Comparison of ENCODE assay signal across 29 cellular contexts in genomic region chr11:115179647-115180046, GRCh38.
"Had no signal": no experiment of that assay in that cellular context is flagged by ENCODE, and none has a peak within 500 bp of the region (broad histone marks: within the 10 kb centered on the region; RNA-seq: fewer than 3 reads in every experiment).

No MANE protein-coding gene starts in this region.

- H3K36me3 ChIP-seq: adrenal gland, breast epithelium, cardiac muscle cell, colonic mucosa, gastroesophageal sphincter had no signal

- H3K27me3 ChIP-seq: adrenal gland, body of pancreas, breast epithelium, cardiac muscle cell, colonic mucosa, foreskin keratinocyte, gastroesophageal sphincter had no signal

- H3K27ac Mint-ChIP-seq: activated CD4-positive, alpha-beta memory T cell treated with anti-CD3 and anti-CD28 coated beads for 36 hours; activated CD4-positive, alpha-beta T cell treated with anti-CD3 and anti-CD28 coated beads for 36 hours; activated CD4-positive, alpha-beta T cell treated with anti-CD3 and anti-CD28 coated beads, Interleukin-2, amount 10 ng/mL, durations not matched to agents 24 days and 14 days; activated CD8-positive, alpha-beta memory T cell treated with anti-CD3 and anti-CD28 coated beads, Interleukin-2, amount 10 ng/mL, durations not matched to agents 7 days and 5 days; activated CD8-positive, alpha-beta T cell treated with anti-CD3 and anti-CD28 coated beads, Interleukin-2, amount 10 ng/mL, durations not matched to agents 7 days and 5 days; activated naive CD4-positive, alpha-beta T cell treated with anti-CD3 and anti-CD28 coated beads for 36 hours; activated naive CD4-positive, alpha-beta T cell treated with anti-CD3 and anti-CD28 coated beads, Interleukin-2, amount 50 U/mL, for 24 hours; activated naive CD8-positive, alpha-beta T cell treated with anti-CD3 and anti-CD28 coated beads for 36 hours; activated naive CD8-positive, alpha-beta T cell treated with anti-CD3 and anti-CD28 coated beads, Interleukin-2, amount 50 U/mL, for 24 hours; activated T-helper 1 cell treated with anti-CD3 and anti-CD28 coated beads, Interleukin-12 subunit alpha, Interleukin-12 subunit beta, Interleukin-2, Interleukin-4 antibody, amounts not matched to agents 30 ng/mL and 10 ng/mL and 1 ng/mL, durations not matched to agents 14 hours and 24 hours and 36 hours; activated T-helper 2 cell treated with anti-CD3 and anti-CD28 coated beads, Interferon-gamma antibody, Interleukin-2, Interleukin-4, amounts not matched to agents 10 μg/mL and 5 μg/mL and 100 μg/mL, durations not matched to agents 14 hours and 24 hours and 36 hours had no signal

- H3K4me3 Mint-ChIP-seq: activated CD4-positive, alpha-beta memory T cell treated with anti-CD3 and anti-CD28 coated beads for 36 hours; activated CD4-positive, alpha-beta T cell treated with anti-CD3 and anti-CD28 coated beads for 36 hours; activated CD4-positive, alpha-beta T cell treated with anti-CD3 and anti-CD28 coated beads, Interleukin-2, amount 10 ng/mL, durations not matched to agents 24 days and 14 days; activated CD8-positive, alpha-beta memory T cell treated with anti-CD3 and anti-CD28 coated beads, Interleukin-2, amount 10 ng/mL, durations not matched to agents 7 days and 5 days; activated CD8-positive, alpha-beta T cell treated with anti-CD3 and anti-CD28 coated beads, Interleukin-2, amount 10 ng/mL, durations not matched to agents 7 days and 5 days; activated naive CD4-positive, alpha-beta T cell treated with anti-CD3 and anti-CD28 coated beads for 36 hours; activated naive CD4-positive, alpha-beta T cell treated with anti-CD3 and anti-CD28 coated beads, Interleukin-2, amount 50 U/mL, for 24 hours; activated naive CD8-positive, alpha-beta T cell treated with anti-CD3 and anti-CD28 coated beads for 36 hours; activated naive CD8-positive, alpha-beta T cell treated with anti-CD3 and anti-CD28 coated beads, Interleukin-2, amount 50 U/mL, for 24 hours; activated T-helper 1 cell treated with anti-CD3 and anti-CD28 coated beads, Interleukin-12 subunit alpha, Interleukin-12 subunit beta, Interleukin-2, Interleukin-4 antibody, amounts not matched to agents 30 ng/mL and 10 ng/mL and 1 ng/mL, durations not matched to agents 14 hours and 24 hours and 36 hours had no signal

- H3K27ac ChIP-seq: adrenal gland, body of pancreas, breast epithelium, cardiac muscle cell, colonic mucosa, foreskin keratinocyte, gastroesophageal sphincter had no signal

- H3K36me3 Mint-ChIP-seq: activated CD4-positive, alpha-beta memory T cell treated with anti-CD3 and anti-CD28 coated beads for 36 hours; activated CD8-positive, alpha-beta memory T cell treated with anti-CD3 and anti-CD28 coated beads, Interleukin-2, amount 10 ng/mL, durations not matched to agents 7 days and 5 days; activated naive CD4-positive, alpha-beta T cell treated with anti-CD3 and anti-CD28 coated beads, Interleukin-2, amount 50 U/mL, for 24 hours; activated naive CD8-positive, alpha-beta T cell treated with anti-CD3 and anti-CD28 coated beads for 36 hours had no signal

- DNase-seq: activated CD4-positive, alpha-beta memory T cell treated with anti-CD3 and anti-CD28 coated beads for 36 hours; activated CD4-positive, alpha-beta T cell treated with anti-CD3 and anti-CD28 coated beads for 36 hours; activated CD4-positive, alpha-beta T cell treated with anti-CD3 and anti-CD28 coated beads, Interleukin-2, amount 10 ng/mL, durations not matched to agents 24 days and 14 days; activated CD4-positive, CD25-positive, alpha-beta regulatory T cell; activated CD4-positive, CD25-positive, alpha-beta regulatory T cell treated with anti-CD3 and anti-CD28 coated beads, Interleukin-2, amount 50 U/mL, for 72 hours; activated CD8-positive, alpha-beta memory T cell treated with anti-CD3 and anti-CD28 coated beads, Interleukin-2, amount 10 ng/mL, durations not matched to agents 7 days and 5 days; activated CD8-positive, alpha-beta memory T cell treated with anti-CD3 and anti-CD28 coated beads, Interleukin-2, amount 50 U/mL, for 4 hours; activated CD8-positive, alpha-beta T cell treated with anti-CD3 and anti-CD28 coated beads, Interleukin-2, amount 10 ng/mL, durations not matched to agents 7 days and 5 days; activated effector memory CD4-positive, alpha-beta T cell treated with anti-CD3 and anti-CD28 coated beads, Interleukin-2, amount 50 U/mL, for 16 hours; activated naive CD4-positive, alpha-beta T cell treated with anti-CD3 and anti-CD28 coated beads for 36 hours; activated naive CD8-positive, alpha-beta T cell treated with anti-CD3 and anti-CD28 coated beads for 36 hours; activated naive CD8-positive, alpha-beta T cell treated with anti-CD3 and anti-CD28 coated beads, Interleukin-2, amount 50 U/mL, for 24 hours; activated T-cell treated with anti-CD3 and anti-CD28 coated beads, Interleukin-2, amount 50 U/mL, for 1 hour; activated T-cell treated with anti-CD3 and anti-CD28 coated beads, Interleukin-2, amount 50 U/mL, for 48 hours; adrenal gland; aorta; body of pancreas; central memory CD4-positive, alpha-beta T cell; cerebellar nuclear complex; colonic mucosa; effector CD8-positive, alpha-beta T cell; foreskin keratinocyte; T-helper 2 cell had no signal

- H3K27me3 Mint-ChIP-seq: activated CD4-positive, alpha-beta memory T cell treated with anti-CD3 and anti-CD28 coated beads for 36 hours; activated naive CD4-positive, alpha-beta T cell treated with anti-CD3 and anti-CD28 coated beads, Interleukin-2, amount 50 U/mL, for 24 hours; activated naive CD8-positive, alpha-beta T cell treated with anti-CD3 and anti-CD28 coated beads for 36 hours; activated naive CD8-positive, alpha-beta T cell treated with anti-CD3 and anti-CD28 coated beads, Interleukin-2, amount 50 U/mL, for 24 hours had no signal

- H3K4me1 ChIP-seq: adrenal gland, body of pancreas, breast epithelium, colonic mucosa, foreskin keratinocyte, gastroesophageal sphincter had no signal

- H3K9me3 Mint-ChIP-seq: activated CD4-positive, alpha-beta memory T cell treated with anti-CD3 and anti-CD28 coated beads for 36 hours; activated CD4-positive, alpha-beta T cell treated with anti-CD3 and anti-CD28 coated beads, Interleukin-2, amount 10 ng/mL, durations not matched to agents 24 days and 14 days; activated naive CD4-positive, alpha-beta T cell treated with anti-CD3 and anti-CD28 coated beads for 36 hours; activated naive CD4-positive, alpha-beta T cell treated with anti-CD3 and anti-CD28 coated beads, Interleukin-2, amount 50 U/mL, for 24 hours; activated naive CD8-positive, alpha-beta T cell treated with anti-CD3 and anti-CD28 coated beads for 36 hours; activated naive CD8-positive, alpha-beta T cell treated with anti-CD3 and anti-CD28 coated beads, Interleukin-2, amount 50 U/mL, for 24 hours; activated T-helper 1 cell treated with anti-CD3 and anti-CD28 coated beads, Interleukin-12 subunit alpha, Interleukin-12 subunit beta, Interleukin-2, Interleukin-4 antibody, amounts not matched to agents 30 ng/mL and 10 ng/mL and 1 ng/mL, durations not matched to agents 14 hours and 24 hours and 36 hours; activated T-helper 2 cell treated with anti-CD3 and anti-CD28 coated beads, Interferon-gamma antibody, Interleukin-2, Interleukin-4, amounts not matched to agents 10 μg/mL and 5 μg/mL and 100 μg/mL, durations not matched to agents 14 hours and 24 hours and 36 hours had no signal

- H3K4me1 Mint-ChIP-seq: activated CD4-positive, alpha-beta T cell treated with anti-CD3 and anti-CD28 coated beads for 36 hours; activated CD4-positive, alpha-beta T cell treated with anti-CD3 and anti-CD28 coated beads, Interleukin-2, amount 10 ng/mL, durations not matched to agents 24 days and 14 days; activated CD8-positive, alpha-beta memory T cell treated with anti-CD3 and anti-CD28 coated beads, Interleukin-2, amount 10 ng/mL, durations not matched to agents 7 days and 5 days; activated naive CD4-positive, alpha-beta T cell treated with anti-CD3 and anti-CD28 coated beads, Interleukin-2, amount 50 U/mL, for 24 hours; activated naive CD8-positive, alpha-beta T cell treated with anti-CD3 and anti-CD28 coated beads for 36 hours; activated naive CD8-positive, alpha-beta T cell treated with anti-CD3 and anti-CD28 coated beads, Interleukin-2, amount 50 U/mL, for 24 hours had no signal

- H3K4me3 ChIP-seq: adrenal gland, body of pancreas, breast epithelium, cardiac muscle cell, colonic mucosa, gastroesophageal sphincter had no signal

- H3K9me3 ChIP-seq: adrenal gland, body of pancreas, breast epithelium, colonic mucosa, gastroesophageal sphincter had no signal
